24 cellular contexts compared by ENCODE assay signal in the genomic region with DNA sequence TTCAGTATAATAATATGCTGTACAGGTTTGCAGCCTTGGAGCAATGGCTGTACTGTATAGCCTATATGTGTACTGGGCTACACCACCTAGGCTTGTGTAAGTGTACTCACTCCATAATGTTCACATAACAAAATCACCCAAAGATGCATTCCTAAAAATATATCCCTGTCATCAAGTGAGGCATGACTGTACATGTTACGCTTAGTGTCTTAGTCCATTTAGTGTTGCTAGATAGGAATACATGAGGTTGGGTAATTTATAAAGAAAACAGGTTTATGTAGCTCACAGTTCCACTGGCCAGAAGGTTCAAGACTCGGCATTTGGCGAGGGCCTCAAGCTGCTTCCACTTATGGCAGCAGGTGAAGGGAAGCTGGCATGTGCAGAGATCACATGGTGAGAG. TPM values are rescaled to one million over a fixed set of nuclear protein-coding genes. Genes with fewer than 3 reads are reported as not detected.
"Had no signal": no experiment of that assay in that cellular context is flagged by ENCODE, and none has a peak within 500 bp of the region (broad histone marks: within the 10 kb centered on the region; RNA-seq: fewer than 3 reads in every experiment).

No MANE protein-coding gene starts in this region.

- H3K36me3 ChIP-seq: ascending aorta had no signal

- H3K4me3 ChIP-seq: ascending aorta, Peyer's patch, SJSA1 had no signal

- H3K9me3 ChIP-seq: ascending aorta, Peyer's patch, SJSA1 had no signal

- H3K4me3 Mint-ChIP-seq: activated CD8-positive, alpha-beta T cell treated with anti-CD3 and anti-CD28 coated beads, Interleukin-2, amount 10 ng/mL, durations not matched to agents 7 days and 5 days; activated naive CD4-positive, alpha-beta T cell treated with anti-CD3 and anti-CD28 coated beads, Interleukin-2, amount 50 U/mL, for 24 hours; brain; T-helper 1 cell treated with Interleukin-12 subunit alpha and Interleukin-12 subunit beta and Interleukin-4 antibody, amounts not matched to agents 30 μg/mL and 1 μg/mL, for 36 hours had no signal

- H3K4me1 ChIP-seq: Peyer's patch had no signal

- H3K4me1 Mint-ChIP-seq: activated naive CD4-positive, alpha-beta T cell treated with anti-CD3 and anti-CD28 coated beads, Interleukin-2, amount 50 U/mL, for 24 hours had no signal

- ATAC-seq: activated CD8-positive, alpha-beta T cell treated with anti-CD3 and anti-CD28 coated beads, Interleukin-2, amount 10 ng/mL, durations not matched to agents 7 days and 5 days; SK-N-SH treated with all-trans-retinoic acid at 6 μM for 48 hours had no signal

- H3K27ac ChIP-seq: ascending aorta, Peyer's patch, RWPE1, SJSA1 had no signal

- H3K27me3 ChIP-seq: ascending aorta, Peyer's patch, SJSA1 had no signal

- H3K27me3 Mint-ChIP-seq: activated naive CD4-positive, alpha-beta T cell treated with anti-CD3 and anti-CD28 coated beads, Interleukin-2, amount 50 U/mL, for 24 hours; brain had no signal

- H3K36me3 Mint-ChIP-seq: activated naive CD4-positive, alpha-beta T cell treated with anti-CD3 and anti-CD28 coated beads, Interleukin-2, amount 50 U/mL, for 24 hours had no signal

- H3K27ac Mint-ChIP-seq: activated CD8-positive, alpha-beta T cell treated with anti-CD3 and anti-CD28 coated beads, Interleukin-2, amount 10 ng/mL, durations not matched to agents 7 days and 5 days; activated naive CD4-positive, alpha-beta T cell treated with anti-CD3 and anti-CD28 coated beads, Interleukin-2, amount 50 U/mL, for 24 hours; brain; T-helper 1 cell treated with Interleukin-12 subunit alpha and Interleukin-12 subunit beta and Interleukin-4 antibody, amounts not matched to agents 30 μg/mL and 1 μg/mL, for 36 hours had no signal

- DNase-seq: activated CD4-positive, alpha-beta T cell treated with anti-CD3 and anti-CD28 coated beads for 48 hours; activated CD4-positive, alpha-beta T cell treated with anti-CD3 and anti-CD28 coated beads, Interleukin-2, amount 50 U/mL, for 4 hours; activated CD4-positive, CD25-positive, alpha-beta regulatory T cell treated with anti-CD3 and anti-CD28 coated beads, Interleukin-2, amount 50 U/mL, for 72 hours; activated CD8-positive, alpha-beta memory T cell treated with anti-CD3 and anti-CD28 coated beads, Interleukin-2, amount 50 U/mL, for 48 hours; activated CD8-positive, alpha-beta T cell treated with anti-CD3 and anti-CD28 coated beads, Interleukin-2, amount 10 ng/mL, durations not matched to agents 7 days and 5 days; activated naive CD4-positive, alpha-beta T cell; activated T-cell treated with anti-CD3 and anti-CD28 coated beads, Interleukin-2, amount 50 U/mL, for 1 hour; cerebellar nuclear complex; Karpas-422; NCI-H1105 treated with DMSO at 0.1 percent for 48 hours; NCI-H1436 treated with DMSO at 0.1 percent for 48 hours; NCI-H187; NCI-H2081; NCI-H446; NCI-H524; Peyer's patch; SHP77 had no signal

- H3K9me3 Mint-ChIP-seq: activated naive CD4-positive, alpha-beta T cell treated with anti-CD3 and anti-CD28 coated beads, Interleukin-2, amount 50 U/mL, for 24 hours; T-helper 1 cell treated with Interleukin-12 subunit alpha and Interleukin-12 subunit beta and Interleukin-4 antibody, amounts not matched to agents 30 μg/mL and 1 μg/mL, for 36 hours had no signal

RNA-seq across cellular contexts. Expression of a gene that starts 31.4 kb away (rescaled TPM):
- total RNA-seq: activated CD8-positive, alpha-beta T cell treated with anti-CD3 and anti-CD28 coated beads, Interleukin-2, amount 10 ng/mL, durations not matched to agents 7 days and 5 days had no signal
